21 cellular contexts compared by ENCODE assay signal in genomic region chr14:84390010-84390409, GRCh38.
A peak's percentile ranks its signal among the peaks of the same experiment; 100 is the strongest.
DNase-seq lines count a peak whose midpoint lies in the region; ATAC-seq and TF ChIP-seq lines count a peak whose summit lies in the region.
"Had no signal": no experiment of that assay in that cellular context is flagged by ENCODE, and none has a peak within 500 bp of the region (broad histone marks: within the 10 kb centered on the region; RNA-seq: fewer than 3 reads in every experiment).

No MANE protein-coding gene starts in this region.

- no peak for ATAC-seq in GM19324 (IDR thresholded peaks at IDR 0.05; ENCODE audit: low FRiP score, unreplicated experiment)
- ATAC-seq: GM23338, HCT116, HepG2 had no signal

- H2AFZ ChIP-seq in fibroblast of lung (ENCODE audit: low read length) (no peak overlapping the region), smooth muscle cell (ENCODE audit: low read depth) (peak overlapping the region; percentile 20)
- H2AFZ ChIP-seq: GM23338 had no signal

- H3K4me3 ChIP-seq in astrocyte of the cerebellum (ENCODE audit: low read depth, low read length) (no peak overlapping the region), fibroblast of lung (replicated peaks in 1 of 4; ENCODE audit: control extremely low read depth in 1 of 4, insufficient read depth in 1 of 4, low read depth in 3 of 4, low read length in 4 of 4) (no peak overlapping the region), smooth muscle cell (no peak overlapping the region)
- H3K4me3 ChIP-seq: GM23338 had no signal

- no peak overlapping the region for H3K9ac ChIP-seq in fibroblast of lung (ENCODE audit: insufficient read depth, low read length)
- H3K9ac ChIP-seq in smooth muscle cell (ENCODE audit: low read depth): no peak overlapping the region

- H3K4me1 ChIP-seq in fibroblast of lung (ENCODE audit: control insufficient read depth, extremely low read depth, insufficient read depth, low read length) (no peaks in the 10 kb centered on the region), smooth muscle cell (ENCODE audit: low read depth) (no peaks in the 10 kb centered on the region)
- H3K4me1 ChIP-seq: BE2C had no signal

- H3K4me2 ChIP-seq in fibroblast of lung (ENCODE audit: extremely low read depth, insufficient read depth, low read length) (no peak overlapping the region), smooth muscle cell (no peak overlapping the region)
- H3K4me2 ChIP-seq: GM23338 had no signal

- H3K36me3 ChIP-seq in fibroblast of lung (ENCODE audit: control insufficient read depth, insufficient read depth, low read length) (no peaks in the 10 kb centered on the region), smooth muscle cell (ENCODE audit: low read depth) (no peaks in the 10 kb centered on the region)
- H3K36me3 ChIP-seq: BE2C had no signal

- TF ChIP-seq CTCF in astrocyte of the cerebellum (IDR thresholded peaks at IDR 0.05; ENCODE audit: low read depth, low read length, missing control alignments) (no peak), fibroblast of lung (conservative IDR thresholded peaks at IDR 0.05 in 1 of 2, IDR thresholded peaks at IDR 0.05 in 1 of 2; ENCODE audit: low read depth in 1 of 2, low read length in 2 of 2) (no peak), smooth muscle cell (IDR thresholded peaks at IDR 0.05; ENCODE audit: borderline replicate concordance, insufficient read depth, poor library complexity, severe bottlenecking) (no peak)

- in situ Hi-C loops in astrocyte of the cerebellum (cut with HindIII; ENCODE audit: low sequenced_read_pairs): no loop called here

- DNase-seq in AG08396 (ENCODE audit: low spot score) (peak; percentile 5), astrocyte of the cerebellum (ENCODE audit: low read depth) (peak; percentile 32), fibroblast of lung (ENCODE audit: low read depth in 2 of 2) (peak; percentile 15 to 29), smooth muscle cell (lab: John Stamatoyannopoulos, UW; ENCODE audit: unreplicated experiment) (no peak), ureter (ENCODE audit: low spot score) (no peak), SW 1271 (lab: John Stamatoyannopoulos, UW) (no peak)
- DNase-seq: 8988T; BE2C; C1 segment of cervical spinal cord; CD4-positive, CD25-positive, alpha-beta regulatory T cell; CD8-positive, alpha-beta memory T cell; COR-L47; DMS 273 treated with DMSO at 0.1 percent for 48 hours; DMS53; DND-41; EL; HFFc6 had no signal

- H3K27me3 ChIP-seq in fibroblast of lung (ENCODE audit: control insufficient read depth, insufficient read depth, low read length) (no peaks in the 10 kb centered on the region), smooth muscle cell (ENCODE audit: low read depth) (no peaks in the 10 kb centered on the region)
- H3K27me3 ChIP-seq: BE2C had no signal

- H3K9me3 ChIP-seq in fibroblast of lung (ENCODE audit: control insufficient read depth, insufficient read depth, low read depth, low read length): no peaks in the 10 kb centered on the region
- H3K9me3 ChIP-seq in smooth muscle cell (replicated peaks; ENCODE audit: low read depth): peaks cover 6% of the 10 kb centered on the region
- H3K9me3 ChIP-seq: BE2C had no signal

- H3K79me2 ChIP-seq in fibroblast of lung (ENCODE audit: control insufficient read depth, insufficient read depth, low read length) (no peaks in the 10 kb centered on the region), smooth muscle cell (ENCODE audit: low read depth) (no peaks in the 10 kb centered on the region)

- WGBS in smooth muscle cell (ENCODE audit: low lambda C conversion rate): 75% methylated on average over 3 of the region's 3 CpGs

- H3K27ac ChIP-seq in fibroblast of lung (ENCODE audit: insufficient read depth, low read length) (no peak overlapping the region), smooth muscle cell (ENCODE audit: low read depth) (no peak overlapping the region)

- H4K20me1 ChIP-seq in fibroblast of lung (ENCODE audit: control insufficient read depth, extremely low read depth, insufficient read depth, low read length) (no peaks in the 10 kb centered on the region), smooth muscle cell (ENCODE audit: low read depth) (no peaks in the 10 kb centered on the region)

- no peaks in the 10 kb centered on the region for H3F3A ChIP-seq in smooth muscle cell (ENCODE audit: low read depth)

Comparison
In these comparisons a context has a peak if more than half of its experiments do, and no peak if none do; other contexts are left out.
1. DNase-seq: peak in AG08396 (single experiment), astrocyte of the cerebellum (single experiment) and fibroblast of lung (2 of 2); none in smooth muscle cell (single experiment), ureter (single experiment) and SW 1271 (0 of 2).